Comparison of ENCODE assay signal across 24 cellular contexts in the genomic region with DNA sequence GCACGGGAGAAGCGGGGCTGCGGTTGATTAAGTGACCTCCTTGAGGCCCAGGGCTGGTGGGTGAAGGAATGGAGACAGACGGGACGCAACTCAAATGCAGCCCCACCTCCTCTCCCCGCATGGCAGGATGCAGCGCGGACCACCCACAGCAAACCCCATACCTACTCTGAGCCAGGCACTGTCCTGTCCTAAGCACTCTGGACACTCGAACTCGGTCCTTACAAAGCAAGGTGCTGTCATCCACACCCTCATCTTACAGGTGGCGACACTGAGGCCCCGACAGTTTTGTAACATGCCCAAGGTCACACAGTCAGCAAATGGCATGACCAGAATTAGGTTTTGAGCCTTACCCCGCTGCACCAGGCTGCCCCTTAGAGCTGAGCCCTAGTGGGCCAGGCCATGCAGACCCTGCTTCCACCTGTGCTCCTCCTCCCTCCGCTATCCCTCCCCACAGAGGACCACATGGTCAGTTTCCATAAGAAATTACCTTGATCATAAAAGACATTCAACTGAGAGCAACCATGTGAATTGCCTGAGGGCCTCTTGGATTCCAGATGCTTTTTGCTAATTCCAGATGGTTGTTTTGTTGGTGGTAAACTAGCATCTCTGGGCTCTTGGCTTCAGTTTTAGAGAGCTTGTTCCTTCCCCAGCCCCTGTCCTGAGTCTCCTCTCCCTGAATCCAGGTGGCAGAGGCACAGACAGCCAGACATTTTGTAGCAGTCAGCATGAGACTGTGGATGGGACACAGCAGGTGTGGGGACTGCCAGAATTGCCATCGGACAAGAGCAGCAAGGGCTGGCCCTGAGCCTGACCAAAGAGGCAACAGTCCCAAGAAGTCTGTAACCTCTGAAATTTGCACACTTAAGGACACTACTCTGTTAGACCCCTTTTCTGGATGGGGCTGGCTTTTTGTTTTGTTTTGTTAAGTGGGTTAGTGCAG.
A peak's percentile ranks its signal among the peaks of the same experiment; 100 is the strongest.
DNase-seq lines count a peak whose midpoint lies in the region; ATAC-seq and TF ChIP-seq lines count a peak whose summit lies in the region.
"Had no signal": no experiment of that assay in that cellular context is flagged by ENCODE, and none has a peak within 500 bp of the region (broad histone marks: within the 10 kb centered on the region; RNA-seq: fewer than 3 reads in every experiment).

No MANE protein-coding gene starts in this region.

- peak overlapping the region; percentile 6; the same call in 1 of the 2 replicates for H3K27ac ChIP-seq in PC-3 (ENCODE audit: low read length)
- H3K27ac ChIP-seq in Karpas-422 (ENCODE audit: low read length), result no peak overlapping the region
- H3K27ac ChIP-seq: foreskin keratinocyte, parathyroid adenoma, PC-9, right lobe of liver, suprapubic skin had no signal

- H3K27ac Mint-ChIP-seq in activated CD8-positive, alpha-beta memory T cell treated with anti-CD3 and anti-CD28 coated beads, Interleukin-2, amount 10 ng/mL, durations not matched to agents 7 days and 5 days, result no peak overlapping the region
- no peak overlapping the region for H3K27ac Mint-ChIP-seq in type B pancreatic cell
- H3K27ac Mint-ChIP-seq: CD4-positive, CD25-positive, alpha-beta regulatory T cell; immature natural killer cell; naive B cell; stimulated activated effector memory CD8-positive, alpha-beta T cell treated with anti-CD3 and anti-CD28 coated beads, Interleukin-12 subunit alpha, Interleukin-12 subunit beta, amount 100 ng/mL, for 72 hours; T-helper 1 cell treated with Interleukin-12 subunit alpha and Interleukin-12 subunit beta and Interleukin-4 antibody, amounts not matched to agents 30 μg/mL and 1 μg/mL, for 36 hours had no signal

- no peaks in the 10 kb centered on the region for H3F3A ChIP-seq in PC-3 (ENCODE audit: low read length, unreplicated experiment)

- H3K27me3 Mint-ChIP-seq in activated CD8-positive, alpha-beta memory T cell treated with anti-CD3 and anti-CD28 coated beads, Interleukin-2, amount 10 ng/mL, durations not matched to agents 7 days and 5 days, result peaks cover 23% of the 10 kb centered on the region
- H3K27me3 Mint-ChIP-seq in type B pancreatic cell, result peaks cover 34% of the 10 kb centered on the region
- H3K27me3 Mint-ChIP-seq: CD4-positive, CD25-positive, alpha-beta regulatory T cell had no signal

- H3K9me2 ChIP-seq in PC-3 (replicated peaks; ENCODE audit: low read length), result no peaks in the 10 kb centered on the region
- no peaks in the 10 kb centered on the region for H3K9me2 ChIP-seq in Karpas-422 (replicated peaks; ENCODE audit: insufficient read depth, low read length)

- intact Hi-C loops in PC-3 (cut with micrococcal nuclease), result no loop called here

- H3K4me1 ChIP-seq in PC-3 (ENCODE audit: insufficient read depth, low read length), result peaks cover 12% of the 10 kb centered on the region
- H3K4me1 ChIP-seq in Karpas-422 (ENCODE audit: low read length), result peaks cover 4% of the 10 kb centered on the region
- H3K4me1 ChIP-seq: foreskin keratinocyte, parathyroid adenoma, right lobe of liver had no signal

- H3K9me3 Mint-ChIP-seq in activated CD8-positive, alpha-beta memory T cell treated with anti-CD3 and anti-CD28 coated beads, Interleukin-2, amount 10 ng/mL, durations not matched to agents 7 days and 5 days (ENCODE audit: low read depth), result no peaks in the 10 kb centered on the region
- H3K9me3 Mint-ChIP-seq in type B pancreatic cell, result no peaks in the 10 kb centered on the region
- H3K9me3 Mint-ChIP-seq: CD4-positive, CD25-positive, alpha-beta regulatory T cell; stimulated activated effector memory CD8-positive, alpha-beta T cell treated with anti-CD3 and anti-CD28 coated beads, Interleukin-12 subunit alpha, Interleukin-12 subunit beta, amount 100 ng/mL, for 72 hours; T-helper 1 cell treated with Interleukin-12 subunit alpha and Interleukin-12 subunit beta and Interleukin-4 antibody, amounts not matched to agents 30 μg/mL and 1 μg/mL, for 36 hours had no signal

- H3K27me3 ChIP-seq in PC-3 (ENCODE audit: low read length) (no peaks in the 10 kb centered on the region), Karpas-422 (ENCODE audit: low read length) (no peaks in the 10 kb centered on the region)
- H3K27me3 ChIP-seq: right lobe of liver, suprapubic skin had no signal

- H4K20me1 ChIP-seq in PC-3 (ENCODE audit: low read length), result no peaks in the 10 kb centered on the region
- no peaks in the 10 kb centered on the region for H4K20me1 ChIP-seq in Karpas-422 (ENCODE audit: insufficient read depth, low read depth, low read length)

- H3K4me2 ChIP-seq in PC-3 (ENCODE audit: low read length) (peak overlapping the region; percentile 32; the same call in 1 of the 2 replicates), Karpas-422 (ENCODE audit: low read depth, low read length, poor library complexity, severe bottlenecking) (no peak overlapping the region)
- H3K4me2 ChIP-seq: PC-9 had no signal

- BruUV-seq in PC-3 (replicated peaks; lab: Mats Ljungman, UMichigan), result no TSS peak

- peak; percentile 35 for DNase-seq in activated CD8-positive, alpha-beta memory T cell treated with anti-CD3 and anti-CD28 coated beads, Interleukin-2, amount 10 ng/mL, durations not matched to agents 7 days and 5 days
- DNase-seq in activated CD8-positive, alpha-beta memory T cell treated with anti-CD3 and anti-CD28 coated beads, Interleukin-2, amount 50 U/mL, for 4 hours, result no peak
- DNase-seq in PC-3 (no peak), islet precursor cell (peak; percentile 51), type B pancreatic cell (ENCODE audit: extremely low spot score, unreplicated experiment) (peak; percentile 51), Karpas-422 (no peak), OCI-M1 (lab: John Stamatoyannopoulos, UW) (no peak)
- DNase-seq: activated gamma-delta T cell treated with Interleukin-2 at 50 U/mL for 16 hours; activated T-cell treated with anti-CD3 and anti-CD28 coated beads for 4 hours; CD4-positive, CD25-positive, alpha-beta regulatory T cell; dermis blood vessel endothelial cell; foreskin keratinocyte; H7; immature natural killer cell; naive B cell; NCI-H2171 treated with DMSO at 0.1 percent for 48 hours; SIG-M5 had no signal

- no peak overlapping the region for H3K4me3 Mint-ChIP-seq in activated CD8-positive, alpha-beta memory T cell treated with anti-CD3 and anti-CD28 coated beads, Interleukin-2, amount 10 ng/mL, durations not matched to agents 7 days and 5 days
- H3K4me3 Mint-ChIP-seq in type B pancreatic cell, result no peak overlapping the region
- H3K4me3 Mint-ChIP-seq: CD4-positive, CD25-positive, alpha-beta regulatory T cell; immature natural killer cell; stimulated activated effector memory CD8-positive, alpha-beta T cell treated with anti-CD3 and anti-CD28 coated beads, Interleukin-12 subunit alpha, Interleukin-12 subunit beta, amount 100 ng/mL, for 72 hours; T-helper 1 cell treated with Interleukin-12 subunit alpha and Interleukin-12 subunit beta and Interleukin-4 antibody, amounts not matched to agents 30 μg/mL and 1 μg/mL, for 36 hours had no signal

- H3K4me3 ChIP-seq in PC-3 (ENCODE audit: low read length) (no peak overlapping the region), Karpas-422 (ENCODE audit: low read length) (no peak overlapping the region)
- H3K4me3 ChIP-seq: PC-9, right lobe of liver, suprapubic skin had no signal

- H3K36me3 ChIP-seq in PC-3 (ENCODE audit: low read depth, low read length) (no peaks in the 10 kb centered on the region), Karpas-422 (ENCODE audit: insufficient read depth, low read length) (no peaks in the 10 kb centered on the region)
- H3K36me3 ChIP-seq: right lobe of liver, suprapubic skin had no signal

- H3K79me2 ChIP-seq in PC-3 (ENCODE audit: low read length), result no peaks in the 10 kb centered on the region
- no peaks in the 10 kb centered on the region for H3K79me2 ChIP-seq in Karpas-422 (ENCODE audit: low read length)
- H3K79me2 ChIP-seq: parathyroid adenoma had no signal

- CTCF ChIA-PET in activated CD8-positive, alpha-beta memory T cell treated with anti-CD3 and anti-CD28 coated beads, Interleukin-2, amount 10 ng/mL, durations not matched to agents 7 days and 5 days (lab: Charles Lee), result no interaction called here
- CTCF ChIA-PET in PC-3 (lab: Charles Lee), result no interaction called here

- no peaks in the 10 kb centered on the region for H3K4me1 Mint-ChIP-seq in activated CD8-positive, alpha-beta memory T cell treated with anti-CD3 and anti-CD28 coated beads, Interleukin-2, amount 10 ng/mL, durations not matched to agents 7 days and 5 days
- H3K4me1 Mint-ChIP-seq in type B pancreatic cell (ENCODE audit: unreplicated experiment), result peaks cover 30% of the 10 kb centered on the region
- H3K4me1 Mint-ChIP-seq: CD4-positive, CD25-positive, alpha-beta regulatory T cell; immature natural killer cell; naive B cell; stimulated activated effector memory CD8-positive, alpha-beta T cell treated with anti-CD3 and anti-CD28 coated beads, Interleukin-12 subunit alpha, Interleukin-12 subunit beta, amount 100 ng/mL, for 72 hours had no signal

- TF ChIP-seq CTCF in PC-3 (conservative IDR thresholded peaks at IDR 0.05; ENCODE audit: low read depth, low read length), result no peak
- TF ChIP-seq CTCF in type B pancreatic cell (conservative IDR thresholded peaks at IDR 0.05), result no peak

- H3K9me3 ChIP-seq in PC-3 (ENCODE audit: low read length), result no peaks in the 10 kb centered on the region
- H3K9me3 ChIP-seq in Karpas-422 (ENCODE audit: low read length), result no peaks in the 10 kb centered on the region
- H3K9me3 ChIP-seq: right lobe of liver, suprapubic skin had no signal

- no peaks in the 10 kb centered on the region for H3K36me3 Mint-ChIP-seq in activated CD8-positive, alpha-beta memory T cell treated with anti-CD3 and anti-CD28 coated beads, Interleukin-2, amount 10 ng/mL, durations not matched to agents 7 days and 5 days
- no peaks in the 10 kb centered on the region for H3K36me3 Mint-ChIP-seq in type B pancreatic cell
- H3K36me3 Mint-ChIP-seq: CD4-positive, CD25-positive, alpha-beta regulatory T cell; immature natural killer cell; naive B cell; stimulated activated effector memory CD8-positive, alpha-beta T cell treated with anti-CD3 and anti-CD28 coated beads, Interleukin-12 subunit alpha, Interleukin-12 subunit beta, amount 100 ng/mL, for 72 hours had no signal

- H2AFZ ChIP-seq in PC-3 (ENCODE audit: low read length), result peak overlapping the region; percentile 58
- no peak overlapping the region for H2AFZ ChIP-seq in Karpas-422 (ENCODE audit: low read length)
- H2AFZ ChIP-seq: parathyroid adenoma, PC-9 had no signal

- no peak for ATAC-seq in activated CD8-positive, alpha-beta memory T cell treated with anti-CD3 and anti-CD28 coated beads, Interleukin-2, amount 10 ng/mL, durations not matched to agents 7 days and 5 days
- ATAC-seq in PC-3, result no peak
- ATAC-seq in GM21423 (IDR thresholded peaks at IDR 0.05; ENCODE audit: unreplicated experiment), result no peak

- POLR2A ChIA-PET in PC-3 (lab: Charles Lee; ENCODE audit: unreplicated experiment), result no interaction called here

- H3K9ac ChIP-seq in PC-3 (ENCODE audit: low read length) (no peak overlapping the region), Karpas-422 (ENCODE audit: low read length) (no peak overlapping the region)
- H3K9ac ChIP-seq: parathyroid adenoma had no signal

Comparison
In these comparisons a context has a peak if more than half of its experiments do, and no peak if none do; other contexts are left out.
1. DNase-seq: peak in activated CD8-positive, alpha-beta memory T cell treated with anti-CD3 and anti-CD28 coated beads, Interleukin-2, amount 10 ng/mL, durations not matched to agents 7 days and 5 days (single experiment), islet precursor cell (single experiment) and type B pancreatic cell (single experiment); none in activated CD8-positive, alpha-beta memory T cell treated with anti-CD3 and anti-CD28 coated beads, Interleukin-2, amount 50 U/mL, for 4 hours (single experiment), PC-3 (single experiment), Karpas-422 (single experiment) and OCI-M1 (single experiment).